Comparison of ENCODE assay signal across 8 cellular contexts in the genomic region with DNA sequence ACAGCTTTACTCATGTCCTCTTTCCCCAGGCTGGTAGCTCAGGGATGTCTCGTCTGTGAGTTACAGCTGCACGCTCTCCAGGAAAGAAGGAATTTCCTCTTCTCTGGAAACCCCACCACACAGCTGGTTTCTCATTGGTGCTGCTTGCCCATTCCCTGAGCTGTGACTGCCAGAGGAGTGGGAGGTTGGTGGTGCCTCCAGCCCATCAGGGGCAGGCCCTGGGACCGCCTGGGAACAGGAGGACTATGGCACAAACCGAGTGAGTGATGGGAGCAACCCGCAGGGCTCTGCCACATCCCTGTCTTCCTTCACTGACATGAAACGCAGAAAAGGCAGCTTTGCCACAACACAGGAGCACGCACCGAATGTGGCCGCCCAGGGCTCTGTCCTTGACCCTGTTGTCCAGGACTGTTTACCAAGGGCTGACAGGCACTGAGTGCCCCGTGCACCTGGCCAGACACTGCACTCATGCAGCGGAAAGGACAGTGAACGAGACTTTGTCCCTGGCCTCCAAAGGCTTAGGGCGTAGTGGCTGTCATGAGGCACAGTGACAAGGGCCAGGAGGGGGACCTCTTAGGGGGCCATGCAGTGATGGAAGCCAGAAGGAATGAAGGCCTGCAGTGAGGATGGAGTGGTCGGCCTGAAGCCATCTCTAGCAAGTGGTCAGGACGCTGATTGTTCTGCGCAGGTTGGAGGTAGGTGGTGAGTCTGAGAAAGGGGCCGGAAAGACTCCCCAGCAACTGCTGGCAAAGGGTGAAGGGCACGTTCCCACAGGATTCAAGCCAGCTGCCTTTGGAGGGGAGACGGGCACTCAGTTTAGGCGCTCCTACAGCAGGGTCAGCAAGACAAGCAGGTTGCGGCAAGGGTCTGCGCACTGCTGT. TPM values are rescaled to one million over a fixed set of nuclear protein-coding genes. Genes with fewer than 3 reads are reported as not detected.
DNase-seq lines count a peak whose midpoint lies in the region; ATAC-seq and TF ChIP-seq lines count a peak whose summit lies in the region.

No MANE protein-coding gene starts in this region.

- H3K9ac ChIP-seq in trophoblast cell (ENCODE audit: low read length) = no peak overlapping the region

- H3K23ac ChIP-seq in trophoblast cell (ENCODE audit: low read length) = no peak overlapping the region

- peak overlapping the region; percentile 62 for H4K12ac ChIP-seq in trophoblast cell (ENCODE audit: low read depth, low read length)

- H3K4me1 Mint-ChIP-seq in endothelial cell (ENCODE audit: unreplicated experiment) = peaks cover 32% of the 10 kb centered on the region

- H2AFZ ChIP-seq in trophoblast cell (ENCODE audit: insufficient read depth, low read length, poor library complexity) = no peak overlapping the region

- H3K4me2 ChIP-seq in trophoblast cell (ENCODE audit: low read length) = peak overlapping the region; percentile 64

- H2BK120ac ChIP-seq in trophoblast cell (ENCODE audit: insufficient read depth, low read length, poor library complexity) = no peak overlapping the region

- peaks cover 54 to 59% of the 10 kb centered on the region in 2 experiments for H3K36me3 ChIP-seq in trophoblast cell (ENCODE audit: control insufficient read depth in 1 of 2, insufficient read depth in 2 of 2, low read length in 2 of 2)

- H3K79me1 ChIP-seq in trophoblast cell (ENCODE audit: low read length) = peaks cover 12% of the 10 kb centered on the region

- peak overlapping the region; percentile 2 for H4K8ac ChIP-seq in trophoblast cell (ENCODE audit: low read depth, low read length)

- peaks cover 17 to 18% of the 10 kb centered on the region in 2 experiments for H3K4me1 ChIP-seq in trophoblast cell (ENCODE audit: control insufficient read depth in 1 of 2, insufficient read depth in 2 of 2, low read length in 2 of 2)

- peak overlapping the region; percentile 91 for H3K27ac Mint-ChIP-seq in endothelial cell (ENCODE audit: unreplicated experiment)

- H2AK5ac ChIP-seq in trophoblast cell (ENCODE audit: low read length) = no peak overlapping the region

- no peak overlapping the region for H3K18ac ChIP-seq in trophoblast cell (ENCODE audit: low read length)

- H2BK12ac ChIP-seq in trophoblast cell (ENCODE audit: low read length) = no peak overlapping the region

- H3K79me2 ChIP-seq in trophoblast cell (ENCODE audit: control insufficient read depth, insufficient read depth, low read length, poor library complexity) = peaks cover 20% of the 10 kb centered on the region

- H2BK5ac ChIP-seq in trophoblast cell (ENCODE audit: low read depth, low read length, poor library complexity) = no peak overlapping the region

- H3K27me3 Mint-ChIP-seq in endothelial cell (ENCODE audit: unreplicated experiment) = peaks cover 13% of the 10 kb centered on the region

- no peak overlapping the region for H3K14ac ChIP-seq in trophoblast cell (ENCODE audit: low read length)

- H3K9me3 Mint-ChIP-seq in endothelial cell (ENCODE audit: unreplicated experiment) = no peaks in the 10 kb centered on the region

- peak overlapping the region; percentile 90 for H3K4me3 ChIP-seq in trophoblast cell (ENCODE audit: low read depth, low read length)

- DNase-seq in EL = peak; percentile 24
- DNase-seq in endothelial cell (ENCODE audit: low spot score) = no peak
- DNase-seq in trophoblast cell = no peak
- no peak for DNase-seq in mesenteric fat pad (ENCODE audit: low spot score)
- no peak for DNase-seq in NCI-H446 treated with DMSO at 0.1 percent for 48 hours (lab: John Stamatoyannopoulos, UW)
- DNase-seq in epidermal melanocyte (ENCODE audit: insufficient read length, low spot score) = no peak

- H3K27ac ChIP-seq in trophoblast cell (ENCODE audit: low read depth, low read length) = no peak overlapping the region

- ATAC-seq in HG03457 (IDR thresholded peaks at IDR 0.05; ENCODE audit: unreplicated experiment) = no peak

- peak overlapping the region; percentile 95 for H3K4me3 Mint-ChIP-seq in endothelial cell (ENCODE audit: unreplicated experiment)

- peak overlapping the region; percentile 22 for H3K4ac ChIP-seq in trophoblast cell (ENCODE audit: low read depth, low read length)

- H3K36me3 Mint-ChIP-seq in endothelial cell (ENCODE audit: low read depth, unreplicated experiment) = peaks cover 38% of the 10 kb centered on the region

- no peaks in the 10 kb centered on the region for H3K9me3 ChIP-seq in trophoblast cell (ENCODE audit: insufficient read depth, low read depth, low read length)

- peak overlapping the region; percentile 95 for H4K91ac ChIP-seq in trophoblast cell (ENCODE audit: low read depth, low read length)

- H3K27me3 ChIP-seq in trophoblast cell (ENCODE audit: insufficient read depth, low read length) = no peaks in the 10 kb centered on the region

- WGBS in trophoblast cell (ENCODE audit: extremely low coverage, insufficient coverage, insufficient read length) = no CpG with 5 or more reads among the region's 22 CpGs

- TF ChIP-seq CTCF in endothelial cell (IDR thresholded peaks at IDR 0.05; ENCODE audit: unreplicated experiment) = no peak

TF ChIP-seq in PFSK-1, 5 proteins besides CTCF, POLR2A, EP300 and RAD21:
- TF ChIP-seq POLR2AphosphoS5 (IDR thresholded peaks at IDR 0.05; ENCODE audit: low read depth, low read length) = peak; percentile 66
- TF ChIP-seq FOXP2 (optimal IDR thresholded peaks at IDR 0.05; ENCODE audit: borderline replicate concordance, extremely low read depth, extremely low read length, insufficient read depth) = no peak

RNA-seq across cellular contexts. Expression of a gene that starts 1.7 kb away (rescaled TPM):
- 157 TPM for polyA plus RNA-seq in PFSK-1 (2012; ENCODE audit: insufficient read length, low read depth)
- 266 TPM for total RNA-seq in endothelial cell (ENCODE audit: unreplicated experiment)
- polyA plus RNA-seq in trophoblast cell (2013) = 113 and 119 TPM in 2 replicates
- total RNA-seq in mesenteric fat pad = 162 TPM

RNA-seq across cellular contexts. Expression of a gene that starts 6.3 kb away (rescaled TPM):
- 179 TPM for polyA plus RNA-seq in PFSK-1 (2012; ENCODE audit: insufficient read length, low read depth)
- total RNA-seq in endothelial cell (ENCODE audit: unreplicated experiment) = 95.0 TPM
- 147 and 153 TPM in 2 replicates for polyA plus RNA-seq in trophoblast cell (2013)
- total RNA-seq in mesenteric fat pad = 122 TPM

RNA-seq across cellular contexts. Expression of a gene that starts 20.3 kb away (rescaled TPM):
- 1.4 TPM for polyA plus RNA-seq in PFSK-1 (2012; ENCODE audit: insufficient read length, low read depth)
- 0.31 TPM for total RNA-seq in endothelial cell (ENCODE audit: unreplicated experiment)
- polyA plus RNA-seq in trophoblast cell (2013) = 3.1 and 3.5 TPM in 2 replicates
- total RNA-seq in mesenteric fat pad = 4.1 TPM

RNA-seq across cellular contexts. Expression of a gene that starts 25.8 kb away (rescaled TPM):
- polyA plus RNA-seq in PFSK-1 (2012; ENCODE audit: insufficient read length, low read depth) = 369 TPM
- total RNA-seq in endothelial cell (ENCODE audit: unreplicated experiment) = 128 TPM
- 113 and 117 TPM in 2 replicates for polyA plus RNA-seq in trophoblast cell (2013)
- 120 TPM for total RNA-seq in mesenteric fat pad

RNA-seq across cellular contexts. Expression of a gene that starts 34.7 kb away (rescaled TPM):
- 120 TPM for polyA plus RNA-seq in PFSK-1 (2012; ENCODE audit: insufficient read length, low read depth)
- 34.2 TPM for total RNA-seq in endothelial cell (ENCODE audit: unreplicated experiment)
- 66.1 and 71.8 TPM in 2 replicates for polyA plus RNA-seq in trophoblast cell (2013)
- 41.1 TPM for total RNA-seq in mesenteric fat pad
